ENCODE assay signal across 26 cellular contexts in the genomic region with DNA sequence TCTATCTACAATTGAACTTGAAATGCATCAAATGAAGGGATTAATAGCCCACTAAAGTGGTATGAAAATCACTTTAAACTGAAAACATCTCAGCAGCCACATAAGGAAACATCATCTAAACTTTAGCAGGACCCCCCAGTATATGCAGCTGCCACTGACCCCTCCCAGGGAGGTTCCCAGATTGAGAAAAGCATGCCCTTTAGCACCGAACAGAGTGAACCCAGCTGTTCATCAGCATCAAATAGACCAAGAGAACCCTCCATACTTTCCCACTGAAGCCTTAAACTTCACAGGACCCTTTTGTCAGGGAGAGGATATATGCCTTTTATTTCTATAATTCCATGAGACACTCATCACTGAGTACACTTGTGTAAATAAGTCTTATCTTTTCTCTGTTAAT.
"Had no signal": no experiment of that assay in that cellular context is flagged by ENCODE, and none has a peak within 500 bp of the region (broad histone marks: within the 10 kb centered on the region; RNA-seq: fewer than 3 reads in every experiment).

No MANE protein-coding gene starts in this region.

- H3K9me3 ChIP-seq: left lung, lower lobe of right lung, ovary, prostate gland, stomach, testis, tibial nerve, uterus had no signal

- H3K9me3 Mint-ChIP-seq: naive thymus-derived CD8-positive, alpha-beta T cell; stimulated activated naive B cell treated with anti-CD40 and anti-IgM and Interleukin-4, amounts not matched to agents 10 μg/mL and 1 μg/mL and 100 μg/mL, for 72 hours; type B pancreatic cell had no signal

- H3K27ac ChIP-seq: left lung, lower lobe of right lung, ovary, prostate gland, skin epidermis, stomach, testis, tibial nerve, uterus had no signal

- H3K36me3 Mint-ChIP-seq: naive thymus-derived CD8-positive, alpha-beta T cell had no signal

- H3K4me1 ChIP-seq: left lung, lower lobe of right lung, testis, tibial nerve, uterus had no signal

- H3K4me3 Mint-ChIP-seq: naive thymus-derived CD8-positive, alpha-beta T cell; nephron progenitor cell; stimulated activated naive B cell treated with anti-CD40 and anti-IgM and Interleukin-4, amounts not matched to agents 10 μg/mL and 1 μg/mL and 100 μg/mL, for 72 hours; type B pancreatic cell had no signal

- H3K36me3 ChIP-seq: left lung, lower lobe of right lung, ovary, prostate gland, stomach, uterus had no signal

- H3K4me3 ChIP-seq: left lung, lower lobe of right lung, ovary, prostate gland, skin epidermis, stomach, testis, tibial nerve, uterus had no signal

- H3K27me3 Mint-ChIP-seq: type B pancreatic cell had no signal

- DNase-seq: head of caudate nucleus; hypothalamus; islet precursor cell; left cardiac atrium; left lung; lower lobe of right lung; mammary epithelial cell; mesenchymal stem cell; naive thymus-derived CD8-positive, alpha-beta T cell; nephron progenitor cell; ovary; retina; right cardiac atrium; stimulated activated CD4-positive, alpha-beta T cell treated with anti-CD3 and anti-CD28 coated beads, Interleukin-12 subunit alpha, Interleukin-12 subunit beta, amount 100 ng/mL, for 4 hours; stimulated activated CD4-positive, alpha-beta T cell treated with anti-CD3 and anti-CD28 coated beads, Interleukin-15, amount 100 ng/mL, for 24 hours; stimulated activated CD4-positive, alpha-beta T cell treated with anti-CD3 and anti-CD28 coated beads, Interleukin-2, amount 100 ng/mL, for 24 hours; stimulated activated CD4-positive, alpha-beta T cell treated with anti-CD3 and anti-CD28 coated beads, Interleukin-4, amount 100 ng/mL, for 1 hour; stimulated activated naive B cell treated with anti-CD40 and anti-IgM and Interleukin-4, amounts not matched to agents 10 μg/mL and 1 μg/mL and 100 μg/mL, for 72 hours; stimulated activated naive CD8-positive, alpha-beta T cell treated with anti-CD3 and anti-CD28 coated beads, Interleukin-15, Interleukin-2, amounts not matched to agents 100 U/mL and 50 U/mL, for 24 hours; stomach; testis; uterus had no signal

- H3K27ac Mint-ChIP-seq: naive thymus-derived CD8-positive, alpha-beta T cell; nephron progenitor cell; stimulated activated naive B cell treated with anti-CD40 and anti-IgM and Interleukin-4, amounts not matched to agents 10 μg/mL and 1 μg/mL and 100 μg/mL, for 72 hours; type B pancreatic cell had no signal
